11 cellular contexts compared by ENCODE assay signal in genomic region chr2:136647039-136647438, GRCh38.
"Had no signal": no experiment of that assay in that cellular context is flagged by ENCODE, and none has a peak within 500 bp of the region (broad histone marks: within the 10 kb centered on the region; RNA-seq: fewer than 3 reads in every experiment).

No MANE protein-coding gene starts in this region.

- ATAC-seq: GM23338, HCT116 had no signal

- H3K9me3 ChIP-seq: HAP-1 had no signal

- H3K9ac ChIP-seq: GM23248 had no signal

- H3K36me3 ChIP-seq: HAP-1 had no signal

- FAIRE-seq: H1, H54 had no signal

- H3K27ac ChIP-seq: GM23248 had no signal

- H3K4me2 ChIP-seq: GM23338 had no signal

- H3K4me1 ChIP-seq: HAP-1 had no signal

- H2AFZ ChIP-seq: GM23248, GM23338 had no signal

- H3K4me3 ChIP-seq: GM23248, GM23338, HAP-1 had no signal

- DNase-seq: GM23248, GOT3, H7, H9, HCEC 1CT, HFFc6 had no signal
